In genomic region chr4:1177274-1178141, GRCh38 we compare ENCODE assay signal across 9 cellular contexts.
DNase-seq lines count a peak whose midpoint lies in the region; ATAC-seq lines count a peak whose summit lies in the region.
"Had no signal": no experiment of that assay in that cellular context is flagged by ENCODE, and none has a peak within 500 bp of the region (broad histone marks: within the 10 kb centered on the region; RNA-seq: fewer than 3 reads in every experiment).

No MANE protein-coding gene starts in this region.

- H3K27ac Mint-ChIP-seq in stimulated activated effector memory CD8-positive, alpha-beta T cell treated with anti-CD3 and anti-CD28 coated beads, Interleukin-12 subunit alpha, Interleukin-12 subunit beta, amount 100 ng/mL, for 72 hours = peak overlapping the region; percentile 0

- ATAC-seq in stimulated activated effector memory CD8-positive, alpha-beta T cell treated with anti-CD3 and anti-CD28 coated beads, Interleukin-12 subunit alpha, Interleukin-12 subunit beta, amount 100 ng/mL, for 72 hours = peak; percentile 89

- H3K4me1 Mint-ChIP-seq in stimulated activated effector memory CD8-positive, alpha-beta T cell treated with anti-CD3 and anti-CD28 coated beads, Interleukin-12 subunit alpha, Interleukin-12 subunit beta, amount 100 ng/mL, for 72 hours = peaks cover 60% of the 10 kb centered on the region

- H3K9me3 Mint-ChIP-seq in stimulated activated effector memory CD8-positive, alpha-beta T cell treated with anti-CD3 and anti-CD28 coated beads, Interleukin-12 subunit alpha, Interleukin-12 subunit beta, amount 100 ng/mL, for 72 hours = peaks cover 12% of the 10 kb centered on the region

- peaks cover 8% of the 10 kb centered on the region for H3K36me3 Mint-ChIP-seq in stimulated activated effector memory CD8-positive, alpha-beta T cell treated with anti-CD3 and anti-CD28 coated beads, Interleukin-12 subunit alpha, Interleukin-12 subunit beta, amount 100 ng/mL, for 72 hours

- peak overlapping the region; percentile 56 for H3K4me3 Mint-ChIP-seq in stimulated activated effector memory CD8-positive, alpha-beta T cell treated with anti-CD3 and anti-CD28 coated beads, Interleukin-12 subunit alpha, Interleukin-12 subunit beta, amount 100 ng/mL, for 72 hours

- DNase-seq in HPDE6-E6E7 (ENCODE audit: extremely low spot score) (peak; percentile 51), islet precursor cell (peak; percentile 47), NCI-H2196 (lab: John Stamatoyannopoulos, UW; ENCODE audit: unreplicated experiment) (no peak), OCI-M1 (lab: John Stamatoyannopoulos, UW) (no peak)
- DNase-seq in activated CD8-positive, alpha-beta memory T cell treated with anti-CD3 and anti-CD28 coated beads for 24 hours = peak; percentile 79
- peak; percentile 44 to 81 for DNase-seq in stimulated activated effector memory CD8-positive, alpha-beta T cell treated with anti-CD3 and anti-CD28 coated beads, Interleukin-12 subunit alpha, Interleukin-12 subunit beta, amount 100 ng/mL, for 72 hours (ENCODE audit: low spot score in 2 of 2)
- DNase-seq in effector CD4-positive, alpha-beta T cell = no peak
- DNase-seq: GF-D8, retina had no signal

Comparison
In these comparisons a context has a peak if more than half of its experiments do, and no peak if none do; other contexts are left out.
1. DNase-seq: peak in HPDE6-E6E7 (single experiment), activated CD8-positive, alpha-beta memory T cell treated with anti-CD3 and anti-CD28 coated beads for 24 hours (single experiment), islet precursor cell (single experiment) and stimulated activated effector memory CD8-positive, alpha-beta T cell treated with anti-CD3 and anti-CD28 coated beads, Interleukin-12 subunit alpha, Interleukin-12 subunit beta, amount 100 ng/mL, for 72 hours (2 of 2); none in effector CD4-positive, alpha-beta T cell (single experiment), NCI-H2196 (single experiment) and OCI-M1 (single experiment).